Comparison of ENCODE assay signal across 27 cellular contexts in the genomic region with DNA sequence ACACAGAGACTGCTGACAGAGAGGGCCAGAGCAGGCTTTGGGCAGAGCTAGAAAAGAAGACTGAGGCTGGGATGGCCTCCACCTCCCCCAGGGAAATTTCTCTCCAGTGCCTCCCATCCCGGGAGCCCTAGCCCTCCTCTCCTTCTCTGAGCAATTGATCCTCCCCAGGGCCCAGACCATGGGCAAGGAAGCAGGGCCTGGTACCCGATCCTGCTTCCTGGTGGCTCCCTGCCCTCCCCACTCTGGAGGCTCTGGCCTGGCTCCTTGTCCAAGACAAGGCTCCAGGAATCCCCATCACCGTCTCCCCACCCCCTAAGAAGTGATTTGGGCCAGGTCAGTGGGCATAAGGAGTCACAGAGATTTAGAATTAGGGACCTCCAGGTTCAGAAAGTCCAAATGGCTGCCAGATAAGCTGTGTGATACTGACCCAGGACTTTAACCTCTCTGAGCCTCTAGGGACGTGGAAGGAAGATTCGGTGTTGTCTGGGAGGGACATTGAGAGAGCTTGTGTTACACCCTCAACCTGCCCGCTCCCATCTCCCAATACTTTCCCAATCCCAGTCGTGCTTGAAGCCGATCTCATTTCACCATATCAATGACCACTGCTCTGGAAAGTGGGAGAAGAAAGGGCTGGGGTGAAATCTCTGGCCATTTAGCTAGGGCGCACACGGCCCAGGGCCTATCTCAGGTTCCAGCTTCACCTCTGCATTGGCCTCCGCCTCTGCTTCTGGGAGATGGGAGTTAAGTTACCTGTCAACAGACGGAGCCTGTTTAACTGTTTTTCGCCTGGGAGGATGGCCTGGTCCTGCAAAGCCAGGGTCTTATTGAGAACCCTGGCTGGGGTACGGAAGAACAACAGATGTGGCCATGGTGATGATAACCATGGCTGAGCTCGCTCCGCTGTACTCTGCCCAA. TPM values are rescaled to one million over a fixed set of nuclear protein-coding genes. Genes with fewer than 3 reads are reported as not detected.
"Had no signal": no experiment of that assay in that cellular context is flagged by ENCODE, and none has a peak within 500 bp of the region (broad histone marks: within the 10 kb centered on the region; RNA-seq: fewer than 3 reads in every experiment).

No MANE protein-coding gene starts in this region.

- H3K4me3 ChIP-seq: esophagus muscularis mucosa, heart right ventricle, left lung, lung, skin epidermis, upper lobe of right lung had no signal

- H3K4me3 Mint-ChIP-seq: activated naive CD4-positive, alpha-beta T cell treated with anti-CD3 and anti-CD28 coated beads, Interleukin-2, amount 10 ng/mL, durations not matched to agents 7 days and 5 days; dendritic cell treated with granulocyte-macrophage colony-stimulating factor and Interleukin-4, amounts not matched to agents 40 ng/mL and 50 ng/mL, for 4 days; stimulated activated effector memory CD8-positive, alpha-beta T cell treated with anti-CD3 and anti-CD28 coated beads, Interleukin-12 subunit alpha, Interleukin-12 subunit beta, amount 100 ng/mL, for 72 hours; stimulated activated naive CD8-positive, alpha-beta T cell treated with anti-CD3 and anti-CD28 coated beads, Interleukin-15, Interleukin-2, amounts not matched to agents 100 ng/mL and 50 ng/mL, for 24 hours had no signal

- H3K27ac Mint-ChIP-seq: activated naive CD4-positive, alpha-beta T cell treated with anti-CD3 and anti-CD28 coated beads, Interleukin-2, amount 10 ng/mL, durations not matched to agents 7 days and 5 days; dendritic cell treated with granulocyte-macrophage colony-stimulating factor and Interleukin-4, amounts not matched to agents 40 ng/mL and 50 ng/mL, for 4 days; stimulated activated effector memory CD8-positive, alpha-beta T cell treated with anti-CD3 and anti-CD28 coated beads, Interleukin-12 subunit alpha, Interleukin-12 subunit beta, amount 100 ng/mL, for 72 hours; stimulated activated naive CD8-positive, alpha-beta T cell treated with anti-CD3 and anti-CD28 coated beads, Interleukin-15, Interleukin-2, amounts not matched to agents 100 ng/mL and 50 ng/mL, for 24 hours had no signal

- H3K4me1 ChIP-seq: foreskin keratinocyte, left lung, upper lobe of right lung had no signal

- H3K4me1 Mint-ChIP-seq: activated naive CD4-positive, alpha-beta T cell treated with anti-CD3 and anti-CD28 coated beads, Interleukin-2, amount 10 ng/mL, durations not matched to agents 7 days and 5 days; stimulated activated effector memory CD8-positive, alpha-beta T cell treated with anti-CD3 and anti-CD28 coated beads, Interleukin-12 subunit alpha, Interleukin-12 subunit beta, amount 100 ng/mL, for 72 hours had no signal

- H3K9me3 Mint-ChIP-seq: activated naive CD4-positive, alpha-beta T cell treated with anti-CD3 and anti-CD28 coated beads, Interleukin-2, amount 10 ng/mL, durations not matched to agents 7 days and 5 days had no signal

- H3K27ac ChIP-seq: brain microvascular endothelial cell, esophagus muscularis mucosa, foreskin keratinocyte, heart right ventricle, left lung, skin epidermis, upper lobe of right lung had no signal

- H3K36me3 Mint-ChIP-seq: activated naive CD4-positive, alpha-beta T cell treated with anti-CD3 and anti-CD28 coated beads, Interleukin-2, amount 10 ng/mL, durations not matched to agents 7 days and 5 days; stimulated activated effector memory CD8-positive, alpha-beta T cell treated with anti-CD3 and anti-CD28 coated beads, Interleukin-12 subunit alpha, Interleukin-12 subunit beta, amount 100 ng/mL, for 72 hours had no signal

- ATAC-seq: foreskin keratinocyte; left lung; sciatic nerve; stimulated activated effector memory CD8-positive, alpha-beta T cell treated with anti-CD3 and anti-CD28 coated beads, Interleukin-12 subunit alpha, Interleukin-12 subunit beta, amount 100 ng/mL, for 72 hours; upper lobe of right lung had no signal

- H3K9me3 ChIP-seq: upper lobe of right lung had no signal

- H3K36me3 ChIP-seq: brain microvascular endothelial cell, esophagus muscularis mucosa, heart right ventricle, left lung, upper lobe of right lung had no signal

- DNase-seq: activated CD4-positive, alpha-beta T cell treated with anti-CD3 and anti-CD28 coated beads for 4 hours; activated CD4-positive, alpha-beta T cell treated with anti-CD3 and anti-CD28 coated beads, Interleukin-2, amount 50 U/mL, for 48 hours; activated CD8-positive, alpha-beta memory T cell treated with anti-CD3 and anti-CD28 coated beads for 24 hours; activated gamma-delta T cell; activated naive CD4-positive, alpha-beta T cell treated with anti-CD3 and anti-CD28 coated beads, Interleukin-2, amount 10 ng/mL, durations not matched to agents 7 days and 5 days; amniotic stem cell; brain microvascular endothelial cell; central memory CD4-positive, alpha-beta T cell; foreskin keratinocyte; heart right ventricle; kidney glomerular epithelial cell; left lung; occipital lobe; stimulated activated CD4-positive, alpha-beta T cell treated with anti-CD3 and anti-CD28 coated beads, Interleukin-4, amount 100 ng/mL, for 24 hours had no signal

- H3K27me3 ChIP-seq: upper lobe of right lung had no signal

RNA-seq across cellular contexts. Expression of gene KIF12, which starts 25.8 kb away (rescaled TPM):
- total RNA-seq: esophagus muscularis mucosa; subcutaneous adipose tissue; T-helper 1 cell treated with Interleukin-12 subunit alpha and Interleukin-12 subunit beta and Interleukin-4 antibody, amounts not matched to agents 30 ng/mL and 1 ng/mL, for 36 hours had no signal
- polyA plus RNA-seq: heart right ventricle, neural cell had no signal

RNA-seq across cellular contexts. Expression of gene AMBP, which starts 46.8 kb away (rescaled TPM):
- total RNA-seq: astrocyte; esophagus muscularis mucosa; foreskin keratinocyte; glomerular endothelial cell; heart right ventricle; sciatic nerve; subcutaneous adipose tissue; T-helper 1 cell treated with Interleukin-12 subunit alpha and Interleukin-12 subunit beta and Interleukin-4 antibody, amounts not matched to agents 30 ng/mL and 1 ng/mL, for 36 hours had no signal
- polyA plus RNA-seq: foreskin keratinocyte, neural cell had no signal
